In genomic region chr3:192751148-192751547, GRCh38 we compare ENCODE assay signal across 8 cellular contexts. TPM values are rescaled to one million over a fixed set of nuclear protein-coding genes. Genes with fewer than 3 reads are reported as not detected.
"Had no signal": no experiment of that assay in that cellular context is flagged by ENCODE, and none has a peak within 500 bp of the region (broad histone marks: within the 10 kb centered on the region; RNA-seq: fewer than 3 reads in every experiment).

No MANE protein-coding gene starts in this region.

- H3K27ac ChIP-seq: GM23248, HL-60 had no signal

- ATAC-seq: HepG2 had no signal

- H3K4me3 ChIP-seq: GM23248 had no signal

- H2AFZ ChIP-seq: GM23248 had no signal

- H3K9ac ChIP-seq: GM23248 had no signal

- FAIRE-seq: H1, H54, HepG2 had no signal

- DNase-seq: GM23248, H9, HCEC 1CT, KG1 had no signal

RNA-seq across cellular contexts. Expression of gene FGF12, which starts 23.8 kb away (rescaled TPM):
- total RNA-seq: GM23248, HepG2 had no signal
- polyA plus RNA-seq: GM23248 had no signal
